In genomic region chr11:2787816-2788750, GRCh38 we compare ENCODE assay signal across 14 cellular contexts.
DNase-seq lines count a peak whose midpoint lies in the region; ATAC-seq, FAIRE-seq and TF ChIP-seq lines count a peak whose summit lies in the region.
"Had no signal": no experiment of that assay in that cellular context is flagged by ENCODE, and none has a peak within 500 bp of the region (broad histone marks: within the 10 kb centered on the region; RNA-seq: fewer than 3 reads in every experiment).

No MANE protein-coding gene starts in this region.

- H3K9me3 ChIP-seq in colonic mucosa (no peaks in the 10 kb centered on the region), small intestine (ENCODE audit: control insufficient read depth, low read depth) (no peaks in the 10 kb centered on the region)
- H3K9me3 ChIP-seq: gastrocnemius medialis had no signal

- CTCF ChIA-PET in activated CD4-positive, alpha-beta T cell treated with anti-CD3 and anti-CD28 coated beads for 36 hours (lab: Charles Lee): no interaction called here

- peak; percentile 1 for DNase-seq in activated CD4-positive, alpha-beta T cell treated with anti-CD3 and anti-CD28 coated beads for 36 hours
- DNase-seq in activated CD4-positive, alpha-beta T cell treated with anti-CD3 and anti-CD28 coated beads, Interleukin-2, amount 50 U/mL, for 48 hours: no peak
- DNase-seq in colonic mucosa: peak; percentile 18
- DNase-seq in left kidney (ENCODE audit: low read depth, low spot score): peak; percentile 90
- DNase-seq in small intestine: peak; percentile 18
- DNase-seq in activated effector memory CD4-positive, alpha-beta T cell treated with anti-CD3 and anti-CD28 coated beads, Interleukin-2, amount 50 U/mL, for 16 hours: no peak
- DNase-seq in retina: no peak
- DNase-seq: activated CD4-positive, alpha-beta T cell treated with anti-CD3 and anti-CD28 coated beads, Interleukin-2, amount 10 ng/mL, durations not matched to agents 24 days and 14 days; COR-L47; PC-9 had no signal

- no peak overlapping the region for H3K27ac Mint-ChIP-seq in activated CD4-positive, alpha-beta T cell treated with anti-CD3 and anti-CD28 coated beads for 36 hours
- H3K27ac Mint-ChIP-seq: activated CD4-positive, alpha-beta T cell treated with anti-CD3 and anti-CD28 coated beads, Interleukin-2, amount 10 ng/mL, durations not matched to agents 24 days and 14 days; T-helper 1 cell treated with Interleukin-12 subunit alpha and Interleukin-12 subunit beta and Interleukin-4 antibody, amounts not matched to agents 30 μg/mL and 1 μg/mL, for 36 hours had no signal

- no peaks in the 10 kb centered on the region for H3K4me1 ChIP-seq in colonic mucosa
- H3K4me1 ChIP-seq in small intestine (ENCODE audit: control insufficient read depth in 2 of 2, insufficient read depth in 1 of 2, low read depth in 1 of 2, low read length in 1 of 2): no peaks in the 10 kb centered on the region
- H3K4me1 ChIP-seq: gastrocnemius medialis had no signal

- intact Hi-C loops in activated CD4-positive, alpha-beta T cell treated with anti-CD3 and anti-CD28 coated beads for 36 hours (cut with DNase I, micrococcal nuclease): no loop called here
- intact Hi-C loops in colonic mucosa (cut with DNase I): no loop called here

- H3K4me3 Mint-ChIP-seq in activated CD4-positive, alpha-beta T cell treated with anti-CD3 and anti-CD28 coated beads for 36 hours: no peak overlapping the region
- H3K4me3 Mint-ChIP-seq: activated CD4-positive, alpha-beta T cell treated with anti-CD3 and anti-CD28 coated beads, Interleukin-2, amount 10 ng/mL, durations not matched to agents 24 days and 14 days; T-helper 1 cell treated with Interleukin-12 subunit alpha and Interleukin-12 subunit beta and Interleukin-4 antibody, amounts not matched to agents 30 μg/mL and 1 μg/mL, for 36 hours had no signal

- no peaks in the 10 kb centered on the region for H3K9me3 Mint-ChIP-seq in activated CD4-positive, alpha-beta T cell treated with anti-CD3 and anti-CD28 coated beads for 36 hours (ENCODE audit: low read depth)
- H3K9me3 Mint-ChIP-seq: activated CD4-positive, alpha-beta T cell treated with anti-CD3 and anti-CD28 coated beads, Interleukin-2, amount 10 ng/mL, durations not matched to agents 24 days and 14 days; T-helper 1 cell treated with Interleukin-12 subunit alpha and Interleukin-12 subunit beta and Interleukin-4 antibody, amounts not matched to agents 30 μg/mL and 1 μg/mL, for 36 hours had no signal

- no peak overlapping the region for H3K9ac ChIP-seq in colonic mucosa (ENCODE audit: low read depth in 2 of 2, low read length in 2 of 2)

- TF ChIP-seq CTCF in colonic mucosa (IDR thresholded peaks at IDR 0.05): no peak

- H3K36me3 Mint-ChIP-seq in activated CD4-positive, alpha-beta T cell treated with anti-CD3 and anti-CD28 coated beads for 36 hours (ENCODE audit: low read depth): no peaks in the 10 kb centered on the region

- H3K36me3 ChIP-seq in colonic mucosa (no peaks in the 10 kb centered on the region), small intestine (ENCODE audit: control insufficient read depth in 2 of 2, insufficient read depth in 2 of 2, low read length in 2 of 2) (no peaks in the 10 kb centered on the region)
- H3K36me3 ChIP-seq: gastrocnemius medialis had no signal

- POLR2A ChIA-PET in activated CD4-positive, alpha-beta T cell treated with anti-CD3 and anti-CD28 coated beads for 36 hours (lab: Charles Lee): no interaction called here

- FAIRE-seq in small intestine (lab: Jason Lieb, UNC): no peak

- no peaks in the 10 kb centered on the region for H3K27me3 Mint-ChIP-seq in activated CD4-positive, alpha-beta T cell treated with anti-CD3 and anti-CD28 coated beads for 36 hours

- H3K27ac ChIP-seq in colonic mucosa: no peak overlapping the region
- no peak overlapping the region for H3K27ac ChIP-seq in small intestine (ENCODE audit: low read depth in 1 of 2, low read length in 1 of 2)
- H3K27ac ChIP-seq: 22Rv1, gastrocnemius medialis, PC-9 had no signal

- no peaks in the 10 kb centered on the region for H3K4me1 Mint-ChIP-seq in activated CD4-positive, alpha-beta T cell treated with anti-CD3 and anti-CD28 coated beads for 36 hours
- H3K4me1 Mint-ChIP-seq: activated CD4-positive, alpha-beta T cell treated with anti-CD3 and anti-CD28 coated beads, Interleukin-2, amount 10 ng/mL, durations not matched to agents 24 days and 14 days had no signal

- 70 to 72% (median 72%) methylated on average over 24 of the region's 24 CpGs for WGBS in small intestine, 3 donors

- H3K27me3 ChIP-seq in colonic mucosa (no peaks in the 10 kb centered on the region), small intestine (ENCODE audit: control insufficient read depth in 2 of 2, insufficient read depth in 2 of 2, low read length in 2 of 2) (no peaks in the 10 kb centered on the region)

- H3K4me3 ChIP-seq in colonic mucosa (no peak overlapping the region), small intestine (ENCODE audit: low read depth in 1 of 2, low read length in 2 of 2) (no peak overlapping the region)
- H3K4me3 ChIP-seq: gastrocnemius medialis, PC-9 had no signal

- no peak for ATAC-seq in activated CD4-positive, alpha-beta T cell treated with anti-CD3 and anti-CD28 coated beads for 36 hours
- ATAC-seq in HG02759 (IDR thresholded peaks at IDR 0.05; ENCODE audit: unreplicated experiment): no peak
- ATAC-seq: gastrocnemius medialis had no signal

Comparison
In these comparisons a context has a peak if more than half of its experiments do, and no peak if none do; other contexts are left out.
1. DNase-seq: peak in activated CD4-positive, alpha-beta T cell treated with anti-CD3 and anti-CD28 coated beads for 36 hours (single experiment), colonic mucosa (single experiment), left kidney (single experiment) and small intestine (single experiment); none in activated CD4-positive, alpha-beta T cell treated with anti-CD3 and anti-CD28 coated beads, Interleukin-2, amount 50 U/mL, for 48 hours (0 of 2), activated effector memory CD4-positive, alpha-beta T cell treated with anti-CD3 and anti-CD28 coated beads, Interleukin-2, amount 50 U/mL, for 16 hours (single experiment) and retina (single experiment).